ENCODE assay signal across 8 cellular contexts in the genomic region with DNA sequence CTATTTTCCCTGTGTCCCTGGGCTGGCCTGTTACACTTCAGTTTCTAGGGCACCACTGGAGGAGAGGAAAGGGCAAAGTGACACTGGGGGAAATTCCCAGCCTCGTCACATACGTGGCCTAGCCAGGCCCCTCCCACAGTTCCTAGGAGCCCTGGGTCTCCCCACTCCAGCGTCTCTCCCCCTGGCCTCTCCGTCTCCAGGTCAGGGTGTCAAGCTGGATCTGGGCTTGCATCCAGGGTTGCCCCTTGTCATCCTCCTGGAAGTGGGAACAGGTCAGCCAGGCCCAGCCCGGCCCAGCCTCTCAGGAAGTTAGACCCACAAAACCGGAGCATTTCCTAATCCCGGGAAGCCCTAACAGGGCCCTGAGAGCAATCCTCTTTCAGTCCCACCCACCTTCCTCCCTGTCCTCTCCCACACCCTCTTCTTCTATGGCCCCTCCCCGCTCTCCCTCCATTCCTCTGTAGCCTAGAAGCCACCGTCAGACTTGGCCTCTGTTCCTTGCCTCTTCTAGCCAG. TPM values are rescaled to one million over a fixed set of nuclear protein-coding genes. Genes with fewer than 3 reads are reported as not detected.
DNase-seq lines count a peak whose midpoint lies in the region; ATAC-seq and TF ChIP-seq lines count a peak whose summit lies in the region.

No MANE protein-coding gene starts in this region.

- H3K36me3 ChIP-seq in esophagus (ENCODE audit: control insufficient read depth in 2 of 2, insufficient read depth in 2 of 2, low read length in 1 of 2): no peaks in the 10 kb centered on the region
- H3K36me3 ChIP-seq in gastrocnemius medialis: no peaks in the 10 kb centered on the region

- 20 to 33% methylated on average over 9 of the region's 9 CpGs for WGBS in esophagus, 2 donors

- ATAC-seq in gastrocnemius medialis: no peak
- no peak for ATAC-seq in HG02798 (IDR thresholded peaks at IDR 0.05; ENCODE audit: poor library complexity, unreplicated experiment)

- intact Hi-C loops in gastrocnemius medialis (cut with DNase I; ENCODE audit: low total_unique reads): no loop called here

- peak overlapping the region; percentile 62 to 80 for H3K27ac ChIP-seq in esophagus (ENCODE audit: low read depth in 2 of 2, low read length in 1 of 2)
- peak overlapping the region; percentile 63 to 75 (median 70) for H3K27ac ChIP-seq in gastrocnemius medialis

- H3K4me3 ChIP-seq in esophagus (ENCODE audit: low read depth in 1 of 2, low read length in 2 of 2): peak overlapping the region in 1 of 2 donors; percentile 24
- no peak overlapping the region for H3K4me3 ChIP-seq in gastrocnemius medialis

- TF ChIP-seq CTCF in gastrocnemius medialis (IDR thresholded peaks at IDR 0.05 in 4 of 5, conservative IDR thresholded peaks at IDR 0.05 in 1 of 5): no peak

- no peaks in the 10 kb centered on the region for H3K27me3 ChIP-seq in esophagus (ENCODE audit: control insufficient read depth in 1 of 2, insufficient read depth in 2 of 2, low read length in 2 of 2)
- H3K27me3 ChIP-seq in gastrocnemius medialis: no peaks in the 10 kb centered on the region

- in situ Hi-C loops in gastrocnemius medialis (cut with MboI; ENCODE audit: low sequenced_read_pairs in 4 of 4): no loop called here
- in situ Hi-C loops in G401 (cut with HindIII; ENCODE audit: low sequenced_read_pairs): no loop called here

- peak; percentile 65 for DNase-seq in T-helper 22 cell (ENCODE audit: low read depth)
- peak in 1 of 2 donors; percentile 50 for DNase-seq in gastrocnemius medialis
- DNase-seq in NAMALWA (ENCODE audit: low spot score): no peak
- no peak for DNase-seq in AG08396 (ENCODE audit: low spot score)
- DNase-seq in G401 (ENCODE audit: low spot score): no peak

- TF ChIP-seq POLR2A in GM18526 (IDR thresholded peaks at IDR 0.05; ENCODE audit: extremely low read depth, insufficient read length): peak; percentile 24
- no peak for TF ChIP-seq POLR2A in gastrocnemius medialis (IDR thresholded peaks at IDR 0.05)

- H3K9me3 ChIP-seq in esophagus (ENCODE audit: control insufficient read depth in 2 of 2, insufficient read depth in 1 of 2, low read depth in 1 of 2, low read length in 1 of 2) (no peaks in the 10 kb centered on the region), gastrocnemius medialis (no peaks in the 10 kb centered on the region)

- H3K4me1 ChIP-seq in esophagus (ENCODE audit: control insufficient read depth in 2 of 2, insufficient read depth in 2 of 2, low read length in 1 of 2) (peaks cover 0 to 13% of the 10 kb centered on the region in 2 donors), gastrocnemius medialis (peaks cover 33 to 45% of the 10 kb centered on the region in 2 donors)

RNA-seq across cellular contexts. Expression of a gene that starts 4.7 kb away (rescaled TPM):
- polyA plus RNA-seq in esophagus: 100 to 1,000 TPM in 1 of 2 donors, 10 to 100 TPM in 1; 68.3 to 140 TPM
- total RNA-seq in gastrocnemius medialis: 100 to 1,000 TPM; 112 to 228 (median 188) TPM
- 32.2 and 40.4 TPM in 2 replicates for total RNA-seq in G401 (2014; rRNA removed; shearing (Covaris generic))
